ENCODE assay signal across 26 cellular contexts in genomic region chr14:52377940-52378339, GRCh38.
A peak's percentile ranks its signal among the peaks of the same experiment; 100 is the strongest.
DNase-seq lines count a peak whose midpoint lies in the region; ATAC-seq and TF ChIP-seq lines count a peak whose summit lies in the region.
"Had no signal": no experiment of that assay in that cellular context is flagged by ENCODE, and none has a peak within 500 bp of the region (broad histone marks: within the 10 kb centered on the region; RNA-seq: fewer than 3 reads in every experiment).

No MANE protein-coding gene starts in this region.

- no peaks in the 10 kb centered on the region for H4K20me1 ChIP-seq in DND-41 (ENCODE audit: insufficient read depth, low read length)

- no peaks in the 10 kb centered on the region for H3K9me3 ChIP-seq in DND-41 (ENCODE audit: insufficient read depth, low read length, severe bottlenecking)
- H3K9me3 ChIP-seq: HAP-1, SJSA1, transverse colon had no signal

- H3K9ac ChIP-seq in DND-41 (ENCODE audit: low read depth, low read length): no peak overlapping the region
- H3K9ac ChIP-seq: parathyroid adenoma had no signal

- ATAC-seq in DND-41 (ENCODE audit: insufficient read depth, low read depth): no peak
- ATAC-seq in Right ventricle myocardium inferior: no peak
- ATAC-seq: activated T-cell treated with anti-CD3 and anti-CD28 coated beads, Interleukin-2, amount 50 U/mL, for 4 hours; esophagus mucosa; heart right ventricle; left cardiac atrium had no signal

- H3K27me3 ChIP-seq in DND-41 (ENCODE audit: insufficient read depth, low read length, poor library complexity): no peaks in the 10 kb centered on the region
- H3K27me3 ChIP-seq: SJSA1, transverse colon had no signal

- H3K79me2 ChIP-seq in DND-41 (ENCODE audit: insufficient read depth, low read length): no peaks in the 10 kb centered on the region
- H3K79me2 ChIP-seq: parathyroid adenoma had no signal

- peak; percentile 28 for TF ChIP-seq CTCF in DND-41 (IDR thresholded peaks at IDR 0.05; ENCODE audit: borderline replicate concordance, extremely low read depth, low read length, poor library complexity, severe bottlenecking)
- peak; percentile 1 for TF ChIP-seq CTCF in GM12873 (IDR thresholded peaks at IDR 0.05; ENCODE audit: insufficient read depth, low read depth, low read length, missing control alignments)

- H2AFZ ChIP-seq in DND-41 (ENCODE audit: low read depth, low read length): no peak overlapping the region
- H2AFZ ChIP-seq: parathyroid adenoma had no signal

- intact Hi-C loops in Right ventricle myocardium inferior (cut with DNase I): no loop called here

- no peaks in the 10 kb centered on the region for H3K4me1 ChIP-seq in DND-41 (ENCODE audit: insufficient read depth, low read length)
- H3K4me1 ChIP-seq: HAP-1, heart right ventricle, parathyroid adenoma, transverse colon had no signal

- no peak overlapping the region for H3K27ac ChIP-seq in DND-41 (ENCODE audit: low read length)
- H3K27ac ChIP-seq: heart right ventricle, parathyroid adenoma, SJSA1, transverse colon had no signal

- no peaks in the 10 kb centered on the region for H3K36me3 ChIP-seq in DND-41 (ENCODE audit: insufficient read depth, low read length)
- H3K36me3 ChIP-seq: HAP-1, heart right ventricle, SJSA1, transverse colon had no signal

- no peak overlapping the region for H3K4me2 ChIP-seq in DND-41 (ENCODE audit: insufficient read depth, low read length)
- H3K4me2 ChIP-seq: smooth muscle cell had no signal

- H3K4me3 ChIP-seq in DND-41 (ENCODE audit: low read depth in 1 of 2, low read length in 2 of 2): no peak overlapping the region
- H3K4me3 ChIP-seq: HAP-1, heart right ventricle, SJSA1, smooth muscle cell, transverse colon had no signal

- DNase-seq in DND-41: no peak
- peak; percentile 15 to 57 for DNase-seq in NCI-H526 (lab: John Stamatoyannopoulos, UW)
- peak; percentile 15 for DNase-seq in iPS DF 19.7 (ENCODE audit: low read depth, low spot score)
- DNase-seq in CD1c-positive myeloid dendritic cell (ENCODE audit: extremely low spot score): no peak
- no peak for DNase-seq in NCI-H2227 treated with DMSO at 0.1 percent for 48 hours (lab: John Stamatoyannopoulos, UW)
- no peak for DNase-seq in Right ventricle myocardium inferior (ENCODE audit: missing footprints)
- DNase-seq: activated naive CD4-positive, alpha-beta T cell; activated T-cell treated with anti-CD3 and anti-CD28 coated beads, Interleukin-2, amount 50 U/mL, for 4 hours; Calu3; central memory CD4-positive, alpha-beta T cell; foreskin fibroblast; heart right ventricle; KBM-7; left cardiac atrium; mammary epithelial cell; MM.1S; NCI-H1417 treated with DMSO at 0.1 percent for 48 hours; NCI-H524; nephron progenitor cell; transverse colon had no signal

Comparison
In these comparisons a context has a peak if more than half of its experiments do, and no peak if none do; other contexts are left out.
1. DNase-seq: peak in NCI-H526 (2 of 2) and iPS DF 19.7 (single experiment); none in DND-41 (single experiment), CD1c-positive myeloid dendritic cell (single experiment), NCI-H2227 treated with DMSO at 0.1 percent for 48 hours (single experiment) and Right ventricle myocardium inferior (single experiment).